2 cellular contexts compared by ENCODE assay signal in genomic region chr5:89133975-89134374, GRCh38.
A peak's percentile ranks its signal among the peaks of the same experiment; 100 is the strongest.
TF ChIP-seq lines count a peak whose summit lies in the region.

No MANE protein-coding gene starts in this region.

TF ChIP-seq in K562, 482 proteins besides CTCF, POLR2A, EP300 and RAD21:
- no peak for TF ChIP-seq KDM4B (IDR thresholded peaks at IDR 0.05; ENCODE audit: borderline replicate concordance in 2 of 2, low read depth in 1 of 2)
- TF ChIP-seq E2F1 (CRISPR knock-in tag; IDR thresholded peaks at IDR 0.05) = no peak
- no peak for TF ChIP-seq CTCFL (IDR thresholded peaks at IDR 0.05; ENCODE audit: borderline replicate concordance, insufficient read depth, low read depth, low read length, poor library complexity, severe bottlenecking)
- TF ChIP-seq DPF2 (IDR thresholded peaks at IDR 0.05) = no peak
- TF ChIP-seq PHF21A (IDR thresholded peaks at IDR 0.05; ENCODE audit: borderline replicate concordance, low read depth) = no peak
- TF ChIP-seq CEBPB (tag; IDR thresholded peaks at IDR 0.05) = no peak
- no peak for TF ChIP-seq MITF (IDR thresholded peaks at IDR 0.05)
- TF ChIP-seq MAFG (tag; conservative IDR thresholded peaks at IDR 0.05) = no peak
- TF ChIP-seq ZNF24 (IDR thresholded peaks at IDR 0.05) = no peak
- TF ChIP-seq XRCC5 (IDR thresholded peaks at IDR 0.05; ENCODE audit: low read depth, low read length) = no peak
TF ChIP-seq in K562: peak in this region for 0.

TF ChIP-seq in neural cell, 6 proteins besides CTCF, POLR2A, EP300 and RAD21 (continued from another document):
- TF ChIP-seq SMC3 (conservative IDR thresholded peaks at IDR 0.05; ENCODE audit: poor library complexity) = no peak
- peak; percentile 52 for TF ChIP-seq REST (IDR thresholded peaks at IDR 0.05; ENCODE audit: borderline replicate concordance)
- peak; percentile 25 for TF ChIP-seq POLR2AphosphoS5 (IDR thresholded peaks at IDR 0.05)
- no peak for TF ChIP-seq TAF1 (IDR thresholded peaks at IDR 0.05; ENCODE audit: low read depth)
- no peak for TF ChIP-seq EZH2 (IDR thresholded peaks at IDR 0.05; ENCODE audit: borderline replicate concordance, insufficient read depth, low read length, poor library complexity, severe bottlenecking)
